Comparison of ENCODE assay signal across 8 cellular contexts in genomic region chr2:96869824-96870630, GRCh38.
DNase-seq lines count a peak whose midpoint lies in the region; ATAC-seq lines count a peak whose summit lies in the region.

Gene SEMA4C (minus strand): TSS chr2:96870080. CDS start chr2:96867886, 2,194 bp downstream.

- peak within 1 kb of the TSS; percentile 81 for H3K27ac ChIP-seq in effector memory CD4-positive, alpha-beta T cell (ENCODE audit: insufficient read depth, low read length, poor library complexity, severe bottlenecking)

- no peaks in the 10 kb centered on the region for H3K9me3 ChIP-seq in effector memory CD4-positive, alpha-beta T cell (ENCODE audit: control insufficient read depth, low read length)

- peaks cover 45% of the 10 kb centered on the region for H3K4me1 ChIP-seq in effector memory CD4-positive, alpha-beta T cell (ENCODE audit: control insufficient read depth, insufficient read depth, low read length, poor library complexity, severe bottlenecking)

- peaks cover 19% of the 10 kb centered on the region for H3K36me3 ChIP-seq in effector memory CD4-positive, alpha-beta T cell (ENCODE audit: control insufficient read depth, insufficient read depth, low read length)

- peak within 1 kb of the TSS; percentile 96 for H3K4me3 ChIP-seq in effector memory CD4-positive, alpha-beta T cell (ENCODE audit: insufficient read depth, low read depth, low read length, poor library complexity, severe bottlenecking)

- ATAC-seq in GM21528 (IDR thresholded peaks at IDR 0.05; ENCODE audit: low FRiP score, unreplicated experiment) (no peak), HG03045 (IDR thresholded peaks at IDR 0.05; ENCODE audit: unreplicated experiment) (no peak)

- no peaks in the 10 kb centered on the region for H3K27me3 ChIP-seq in effector memory CD4-positive, alpha-beta T cell (replicated peaks; ENCODE audit: control insufficient read depth, insufficient read depth, low read length, poor library complexity, severe bottlenecking)

- peak; percentile 53 for DNase-seq in ELR (ENCODE audit: low read depth)
- peak; percentile 37 for DNase-seq in LoVo (ENCODE audit: low spot score)
- DNase-seq in activated CD4-positive, alpha-beta T cell treated with anti-CD3 and anti-CD28 coated beads, Interleukin-2, amount 50 U/mL, for 4 hours: peak; percentile 44 to 50
- peak; percentile 48 to 52 (median 52) for DNase-seq in effector memory CD4-positive, alpha-beta T cell
- peak; percentile 84 for DNase-seq in medulla oblongata (ENCODE audit: extremely low spot score)
- DNase-seq in stimulated activated naive CD4-positive, alpha-beta T cell treated with Interleukin-2 at 50 U/mL for 16 hours (lab: John Stamatoyannopoulos, UW): peak; percentile 51
